ENCODE assay signal across 1 cellular context in the genomic region with DNA sequence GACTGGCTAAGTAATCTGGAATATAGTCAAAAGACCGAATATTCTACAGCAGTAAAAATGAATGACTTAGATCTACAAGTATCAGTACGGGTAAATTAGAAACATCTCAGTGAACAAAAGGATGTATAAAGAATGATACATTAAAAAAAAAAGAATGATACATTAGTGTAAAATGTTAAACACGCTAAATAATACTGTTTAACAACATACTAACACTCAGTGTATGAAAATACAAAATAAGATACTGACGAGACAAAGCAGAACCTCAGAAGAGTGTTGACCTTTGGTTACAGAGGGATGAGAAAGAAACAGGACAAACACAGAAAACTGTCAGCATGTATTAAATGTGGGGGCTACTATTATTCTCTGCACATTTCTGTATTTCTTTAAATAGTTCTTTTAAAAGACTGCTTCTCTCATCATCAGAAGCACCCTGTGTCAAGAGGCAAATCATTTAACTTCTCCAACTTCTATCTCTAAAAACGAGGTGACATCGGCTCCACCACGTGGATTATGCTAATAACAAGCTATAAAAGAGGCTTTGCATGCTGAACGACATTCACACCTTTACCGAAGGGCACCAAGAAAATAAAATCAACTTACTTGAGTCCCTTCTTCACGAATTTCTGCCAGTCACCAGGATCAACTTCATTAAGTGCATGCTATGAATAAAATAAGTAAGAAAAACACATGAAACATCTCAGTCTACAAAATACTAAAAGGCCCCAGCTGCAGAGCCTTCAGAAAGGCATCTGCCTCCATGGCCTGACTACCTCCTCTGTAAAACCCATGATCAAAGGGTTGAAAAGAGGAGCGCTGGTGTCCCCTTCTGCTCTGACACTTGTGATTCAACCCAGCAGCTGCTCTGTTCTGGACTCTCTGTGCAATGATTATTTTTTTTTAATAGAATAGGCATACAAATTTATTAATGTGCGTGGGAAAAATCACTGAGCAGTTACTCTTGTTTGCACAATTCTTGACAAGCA.
TF ChIP-seq lines count a peak whose summit lies in the region.

No MANE protein-coding gene starts in this region.

TF ChIP-seq in K562, 482 proteins besides CTCF, POLR2A, EP300 and RAD21:
- no peak for TF ChIP-seq ZNF583 (CRISPR knock-in tag; IDR thresholded peaks at IDR 0.05)
- no peak for TF ChIP-seq SRSF3 (IDR thresholded peaks at IDR 0.05; ENCODE audit: insufficient read depth, low read length)
- 0 out of 2 replicates have a peak, but pooled peaks have one; percentile 70 for TF ChIP-seq ZNF140 (CRISPR knock-in tag; IDR thresholded peaks at IDR 0.05)
- TF ChIP-seq, protein P1, sequence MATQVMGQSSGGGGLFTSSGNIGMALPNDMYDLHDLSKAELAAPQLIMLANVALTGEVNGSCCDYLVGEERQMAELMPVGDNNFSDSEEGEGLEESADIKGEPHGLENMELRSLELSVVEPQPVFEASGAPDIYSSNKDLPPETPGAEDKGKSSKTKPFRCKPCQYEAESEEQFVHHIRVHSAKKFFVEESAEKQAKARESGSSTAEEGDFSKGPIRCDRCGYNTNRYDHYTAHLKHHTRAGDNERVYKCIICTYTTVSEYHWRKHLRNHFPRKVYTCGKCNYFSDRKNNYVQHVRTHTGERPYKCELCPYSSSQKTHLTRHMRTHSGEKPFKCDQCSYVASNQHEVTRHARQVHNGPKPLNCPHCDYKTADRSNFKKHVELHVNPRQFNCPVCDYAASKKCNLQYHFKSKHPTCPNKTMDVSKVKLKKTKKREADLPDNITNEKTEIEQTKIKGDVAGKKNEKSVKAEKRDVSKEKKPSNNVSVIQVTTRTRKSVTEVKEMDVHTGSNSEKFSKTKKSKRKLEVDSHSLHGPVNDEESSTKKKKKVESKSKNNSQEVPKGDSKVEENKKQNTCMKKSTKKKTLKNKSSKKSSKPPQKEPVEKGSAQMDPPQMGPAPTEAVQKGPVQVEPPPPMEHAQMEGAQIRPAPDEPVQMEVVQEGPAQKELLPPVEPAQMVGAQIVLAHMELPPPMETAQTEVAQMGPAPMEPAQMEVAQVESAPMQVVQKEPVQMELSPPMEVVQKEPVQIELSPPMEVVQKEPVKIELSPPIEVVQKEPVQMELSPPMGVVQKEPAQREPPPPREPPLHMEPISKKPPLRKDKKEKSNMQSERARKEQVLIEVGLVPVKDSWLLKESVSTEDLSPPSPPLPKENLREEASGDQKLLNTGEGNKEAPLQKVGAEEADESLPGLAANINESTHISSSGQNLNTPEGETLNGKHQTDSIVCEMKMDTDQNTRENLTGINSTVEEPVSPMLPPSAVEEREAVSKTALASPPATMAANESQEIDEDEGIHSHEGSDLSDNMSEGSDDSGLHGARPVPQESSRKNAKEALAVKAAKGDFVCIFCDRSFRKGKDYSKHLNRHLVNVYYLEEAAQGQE (CRISPR knock-in tag; IDR thresholded peaks at IDR 0.05; ENCODE audit: low read depth): no peak
- TF ChIP-seq CBFA2T2 (conservative IDR thresholded peaks at IDR 0.05): no peak
- TF ChIP-seq MTF1 (CRISPR knock-in tag; IDR thresholded peaks at IDR 0.05; ENCODE audit: borderline replicate concordance): peak; percentile 80; the same call in 1 of the 2 replicates
- no peak for TF ChIP-seq RBM14 (IDR thresholded peaks at IDR 0.05; ENCODE audit: borderline replicate concordance, insufficient read depth, low read depth, low read length)
- no peak for TF ChIP-seq TCF7 (IDR thresholded peaks at IDR 0.05; ENCODE audit: borderline replicate concordance)
- no peak for TF ChIP-seq STAT5B (CRISPR knock-in tag; IDR thresholded peaks at IDR 0.05)
- TF ChIP-seq ZNF551 (CRISPR knock-in tag; IDR thresholded peaks at IDR 0.05): no peak
- TF ChIP-seq ETS2 (tag; IDR thresholded peaks at IDR 0.05; ENCODE audit: borderline replicate concordance, poor library complexity, severe bottlenecking): no peak
- TF ChIP-seq, protein P2, sequence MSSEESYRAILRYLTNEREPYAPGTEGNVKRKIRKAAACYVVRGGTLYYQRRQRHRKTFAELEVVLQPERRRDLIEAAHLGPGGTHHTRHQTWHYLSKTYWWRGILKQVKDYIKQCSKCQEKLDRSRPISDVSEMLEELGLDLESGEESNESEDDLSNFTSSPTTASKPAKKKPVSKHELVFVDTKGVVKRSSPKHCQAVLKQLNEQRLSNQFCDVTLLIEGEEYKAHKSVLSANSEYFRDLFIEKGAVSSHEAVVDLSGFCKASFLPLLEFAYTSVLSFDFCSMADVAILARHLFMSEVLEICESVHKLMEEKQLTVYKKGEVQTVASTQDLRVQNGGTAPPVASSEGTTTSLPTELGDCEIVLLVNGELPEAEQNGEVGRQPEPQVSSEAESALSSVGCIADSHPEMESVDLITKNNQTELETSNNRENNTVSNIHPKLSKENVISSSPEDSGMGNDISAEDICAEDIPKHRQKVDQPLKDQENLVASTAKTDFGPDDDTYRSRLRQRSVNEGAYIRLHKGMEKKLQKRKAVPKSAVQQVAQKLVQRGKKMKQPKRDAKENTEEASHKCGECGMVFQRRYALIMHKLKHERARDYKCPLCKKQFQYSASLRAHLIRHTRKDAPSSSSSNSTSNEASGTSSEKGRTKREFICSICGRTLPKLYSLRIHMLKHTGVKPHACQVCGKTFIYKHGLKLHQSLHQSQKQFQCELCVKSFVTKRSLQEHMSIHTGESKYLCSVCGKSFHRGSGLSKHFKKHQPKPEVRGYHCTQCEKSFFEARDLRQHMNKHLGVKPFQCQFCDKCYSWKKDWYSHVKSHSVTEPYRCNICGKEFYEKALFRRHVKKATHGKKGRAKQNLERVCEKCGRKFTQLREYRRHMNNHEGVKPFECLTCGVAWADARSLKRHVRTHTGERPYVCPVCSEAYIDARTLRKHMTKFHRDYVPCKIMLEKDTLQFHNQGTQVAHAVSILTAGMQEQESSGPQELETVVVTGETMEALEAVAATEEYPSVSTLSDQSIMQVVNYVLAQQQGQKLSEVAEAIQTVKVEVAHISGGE (CRISPR knock-in tag; IDR thresholded peaks at IDR 0.05): 0 out of 6 replicates have a peak, but pooled peaks of 1 of the 3 experiments have one; percentile 48
- TF ChIP-seq KLF6 (CRISPR knock-in tag; IDR thresholded peaks at IDR 0.05; ENCODE audit: borderline replicate concordance): no peak
- TF ChIP-seq, protein P3, sequence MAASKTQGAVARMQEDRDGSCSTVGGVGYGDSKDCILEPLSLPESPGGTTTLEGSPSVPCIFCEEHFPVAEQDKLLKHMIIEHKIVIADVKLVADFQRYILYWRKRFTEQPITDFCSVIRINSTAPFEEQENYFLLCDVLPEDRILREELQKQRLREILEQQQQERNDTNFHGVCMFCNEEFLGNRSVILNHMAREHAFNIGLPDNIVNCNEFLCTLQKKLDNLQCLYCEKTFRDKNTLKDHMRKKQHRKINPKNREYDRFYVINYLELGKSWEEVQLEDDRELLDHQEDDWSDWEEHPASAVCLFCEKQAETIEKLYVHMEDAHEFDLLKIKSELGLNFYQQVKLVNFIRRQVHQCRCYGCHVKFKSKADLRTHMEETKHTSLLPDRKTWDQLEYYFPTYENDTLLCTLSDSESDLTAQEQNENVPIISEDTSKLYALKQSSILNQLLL (CRISPR knock-in tag; IDR thresholded peaks at IDR 0.05; ENCODE audit: borderline replicate concordance): peak; percentile 95
- TF ChIP-seq PPARD (CRISPR knock-in tag; IDR thresholded peaks at IDR 0.05): 0 out of 2 replicates have a peak, but pooled peaks have one; percentile 34
- TF ChIP-seq WHSC1 (IDR thresholded peaks at IDR 0.05; ENCODE audit: low read length): no peak
- no peak for TF ChIP-seq NEUROD1 (IDR thresholded peaks at IDR 0.05; ENCODE audit: borderline replicate concordance, low read depth, low read length, partially characterized antibody)
- 0 out of 2 replicates have a peak, but pooled peaks have one; percentile 54 for TF ChIP-seq ZNF707 (CRISPR knock-in tag; conservative IDR thresholded peaks at IDR 0.05)
- TF ChIP-seq, protein P4, sequence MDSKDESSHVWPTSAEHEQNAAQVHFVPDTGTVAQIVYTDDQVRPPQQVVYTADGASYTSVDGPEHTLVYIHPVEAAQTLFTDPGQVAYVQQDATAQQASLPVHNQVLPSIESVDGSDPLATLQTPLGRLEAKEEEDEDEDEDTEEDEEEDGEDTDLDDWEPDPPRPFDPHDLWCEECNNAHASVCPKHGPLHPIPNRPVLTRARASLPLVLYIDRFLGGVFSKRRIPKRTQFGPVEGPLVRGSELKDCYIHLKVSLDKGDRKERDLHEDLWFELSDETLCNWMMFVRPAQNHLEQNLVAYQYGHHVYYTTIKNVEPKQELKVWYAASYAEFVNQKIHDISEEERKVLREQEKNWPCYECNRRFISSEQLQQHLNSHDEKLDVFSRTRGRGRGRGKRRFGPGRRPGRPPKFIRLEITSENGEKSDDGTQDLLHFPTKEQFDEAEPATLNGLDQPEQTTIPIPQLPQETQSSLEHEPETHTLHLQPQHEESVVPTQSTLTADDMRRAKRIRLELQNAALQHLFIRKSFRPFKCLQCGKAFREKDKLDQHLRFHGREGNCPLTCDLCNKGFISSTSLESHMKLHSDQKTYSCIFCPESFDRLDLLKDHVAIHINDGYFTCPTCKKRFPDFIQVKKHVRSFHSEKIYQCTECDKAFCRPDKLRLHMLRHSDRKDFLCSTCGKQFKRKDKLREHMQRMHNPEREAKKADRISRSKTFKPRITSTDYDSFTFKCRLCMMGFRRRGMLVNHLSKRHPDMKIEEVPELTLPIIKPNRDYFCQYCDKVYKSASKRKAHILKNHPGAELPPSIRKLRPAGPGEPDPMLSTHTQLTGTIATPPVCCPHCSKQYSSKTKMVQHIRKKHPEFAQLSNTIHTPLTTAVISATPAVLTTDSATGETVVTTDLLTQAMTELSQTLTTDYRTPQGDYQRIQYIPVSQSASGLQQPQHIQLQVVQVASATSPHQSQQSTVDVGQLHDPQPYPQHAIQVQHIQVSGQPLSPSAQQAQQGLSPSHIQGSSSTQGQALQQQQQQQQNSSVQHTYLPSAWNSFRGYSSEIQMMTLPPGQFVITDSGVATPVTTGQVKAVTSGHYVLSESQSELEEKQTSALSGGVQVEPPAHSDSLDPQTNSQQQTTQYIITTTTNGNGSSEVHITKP (IDR thresholded peaks at IDR 0.05; ENCODE audit: partially characterized antibody): no peak
- peak; percentile 52; the same call in 1 of the 2 replicates for TF ChIP-seq ZNF408 (CRISPR knock-in tag; IDR thresholded peaks at IDR 0.05; ENCODE audit: low read depth)
- 0 out of 2 replicates have a peak, but pooled peaks have one; percentile 17 for TF ChIP-seq ZFP30 (CRISPR knock-in tag; IDR thresholded peaks at IDR 0.05; ENCODE audit: borderline replicate concordance)
